Comparison of ENCODE assay signal across 1 cellular context in genomic region chr11:98572941-98573340, GRCh38.
TF ChIP-seq lines count a peak whose summit lies in the region.

No MANE protein-coding gene starts in this region.

TF ChIP-seq in K562, 482 proteins besides CTCF, POLR2A, EP300 and RAD21 (continued from another document):
- TF ChIP-seq CEBPZ (IDR thresholded peaks at IDR 0.05; ENCODE audit: borderline replicate concordance, low read depth, low read length) (no peak), MTF1 (CRISPR knock-in tag; IDR thresholded peaks at IDR 0.05; ENCODE audit: borderline replicate concordance) (no peak), CBFA2T3 (IDR thresholded peaks at IDR 0.05) (peak; percentile 76), MEIS2 (IDR thresholded peaks at IDR 0.05; ENCODE audit: partially characterized antibody) (peak; percentile 19), TOE1 (IDR thresholded peaks at IDR 0.05; ENCODE audit: borderline replicate concordance) (no peak), TOE1 (CRISPR knock-in tag; IDR thresholded peaks at IDR 0.05; ENCODE audit: borderline replicate concordance, low read depth) (no peak), TFAP4 (CRISPR knock-in tag; IDR thresholded peaks at IDR 0.05; ENCODE audit: borderline replicate concordance) (no peak), ZNF584 (CRISPR knock-in tag; IDR thresholded peaks at IDR 0.05; ENCODE audit: low read depth) (no peak), ZNF212 (CRISPR knock-in tag; IDR thresholded peaks at IDR 0.05) (no peak), NR2C1 (IDR thresholded peaks at IDR 0.05) (no peak), NR2C1 (tag; IDR thresholded peaks at IDR 0.05) (0 out of 2 replicates have a peak, but pooled peaks have one; percentile 41), SPI1 (IDR thresholded peaks at IDR 0.05; ENCODE audit: borderline replicate concordance, low read depth, low read length) (peak; percentile 56), SAFB2 (IDR thresholded peaks at IDR 0.05; ENCODE audit: borderline replicate concordance, low read depth, low read length, severe bottlenecking) (no peak), TAL1 (IDR thresholded peaks at IDR 0.05) (peak; percentile 40; the same call in 1 of the 2 replicates), CBX5 (IDR thresholded peaks at IDR 0.05; ENCODE audit: borderline replicate concordance, low read depth) (no peak), ETV6 (IDR thresholded peaks at IDR 0.05; ENCODE audit: borderline replicate concordance in 1 of 2, low read depth in 2 of 2, low read length in 1 of 2) (no peak), ETV6 (CRISPR knock-in tag; IDR thresholded peaks at IDR 0.05; ENCODE audit: borderline replicate concordance) (no peak), BRD4 (IDR thresholded peaks at IDR 0.05) (no peak), ZNF407 (IDR thresholded peaks at IDR 0.05; ENCODE audit: low read depth) (no peak), SIRT6 (IDR thresholded peaks at IDR 0.05; ENCODE audit: low read depth, low read length) (no peak), FOXP4 (CRISPR knock-in tag; IDR thresholded peaks at IDR 0.05; ENCODE audit: borderline replicate concordance) (no peak), TEAD4 (IDR thresholded peaks at IDR 0.05; ENCODE audit: low read length) (peak; percentile 34; the same call in 1 of the 2 replicates), TEAD4 (CRISPR knock-in tag; IDR thresholded peaks at IDR 0.05; ENCODE audit: borderline replicate concordance) (no peak), DPF2 (IDR thresholded peaks at IDR 0.05) (peak; percentile 46; the same call in 1 of the 2 replicates), MEF2D (tag; conservative IDR thresholded peaks at IDR 0.05; ENCODE audit: low read depth) (no peak), RNF2 (IDR thresholded peaks at IDR 0.05) (no peak)
